Comparison of ENCODE assay signal across 2 cellular contexts in the genomic region with DNA sequence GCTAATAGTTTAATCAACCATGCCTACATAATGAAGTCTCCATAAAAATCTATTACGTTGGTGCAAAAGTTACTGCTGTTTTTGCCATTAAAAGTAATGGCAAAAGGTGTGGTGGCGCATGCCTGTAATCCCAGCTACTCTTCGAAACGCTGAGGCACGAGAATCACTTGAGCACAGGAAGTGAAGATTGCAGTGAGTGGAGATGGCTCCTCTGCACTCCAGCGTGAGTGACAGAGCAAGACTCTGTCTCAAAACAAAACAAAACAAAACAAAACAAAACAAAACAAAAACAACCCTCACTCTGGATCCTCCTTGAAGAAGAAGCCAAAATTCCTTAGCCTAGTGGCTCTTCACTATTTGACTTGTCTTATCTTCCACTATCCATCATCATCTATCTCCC.
TF ChIP-seq lines count a peak whose summit lies in the region.

No MANE protein-coding gene starts in this region.

TF ChIP-seq in SK-N-SH treated with all-trans-retinoic acid at 6 μM for 48 hours, 23 proteins besides CTCF, POLR2A, EP300 and RAD21 (continued from another document):
- TF ChIP-seq, protein P1, sequence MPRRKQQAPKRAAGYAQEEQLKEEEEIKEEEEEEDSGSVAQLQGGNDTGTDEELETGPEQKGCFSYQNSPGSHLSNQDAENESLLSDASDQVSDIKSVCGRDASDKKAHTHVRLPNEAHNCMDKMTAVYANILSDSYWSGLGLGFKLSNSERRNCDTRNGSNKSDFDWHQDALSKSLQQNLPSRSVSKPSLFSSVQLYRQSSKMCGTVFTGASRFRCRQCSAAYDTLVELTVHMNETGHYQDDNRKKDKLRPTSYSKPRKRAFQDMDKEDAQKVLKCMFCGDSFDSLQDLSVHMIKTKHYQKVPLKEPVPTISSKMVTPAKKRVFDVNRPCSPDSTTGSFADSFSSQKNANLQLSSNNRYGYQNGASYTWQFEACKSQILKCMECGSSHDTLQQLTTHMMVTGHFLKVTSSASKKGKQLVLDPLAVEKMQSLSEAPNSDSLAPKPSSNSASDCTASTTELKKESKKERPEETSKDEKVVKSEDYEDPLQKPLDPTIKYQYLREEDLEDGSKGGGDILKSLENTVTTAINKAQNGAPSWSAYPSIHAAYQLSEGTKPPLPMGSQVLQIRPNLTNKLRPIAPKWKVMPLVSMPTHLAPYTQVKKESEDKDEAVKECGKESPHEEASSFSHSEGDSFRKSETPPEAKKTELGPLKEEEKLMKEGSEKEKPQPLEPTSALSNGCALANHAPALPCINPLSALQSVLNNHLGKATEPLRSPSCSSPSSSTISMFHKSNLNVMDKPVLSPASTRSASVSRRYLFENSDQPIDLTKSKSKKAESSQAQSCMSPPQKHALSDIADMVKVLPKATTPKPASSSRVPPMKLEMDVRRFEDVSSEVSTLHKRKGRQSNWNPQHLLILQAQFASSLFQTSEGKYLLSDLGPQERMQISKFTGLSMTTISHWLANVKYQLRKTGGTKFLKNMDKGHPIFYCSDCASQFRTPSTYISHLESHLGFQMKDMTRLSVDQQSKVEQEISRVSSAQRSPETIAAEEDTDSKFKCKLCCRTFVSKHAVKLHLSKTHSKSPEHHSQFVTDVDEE (CRISPR knock-in tag; IDR thresholded peaks at IDR 0.05): no peak
- TF ChIP-seq, protein P2, sequence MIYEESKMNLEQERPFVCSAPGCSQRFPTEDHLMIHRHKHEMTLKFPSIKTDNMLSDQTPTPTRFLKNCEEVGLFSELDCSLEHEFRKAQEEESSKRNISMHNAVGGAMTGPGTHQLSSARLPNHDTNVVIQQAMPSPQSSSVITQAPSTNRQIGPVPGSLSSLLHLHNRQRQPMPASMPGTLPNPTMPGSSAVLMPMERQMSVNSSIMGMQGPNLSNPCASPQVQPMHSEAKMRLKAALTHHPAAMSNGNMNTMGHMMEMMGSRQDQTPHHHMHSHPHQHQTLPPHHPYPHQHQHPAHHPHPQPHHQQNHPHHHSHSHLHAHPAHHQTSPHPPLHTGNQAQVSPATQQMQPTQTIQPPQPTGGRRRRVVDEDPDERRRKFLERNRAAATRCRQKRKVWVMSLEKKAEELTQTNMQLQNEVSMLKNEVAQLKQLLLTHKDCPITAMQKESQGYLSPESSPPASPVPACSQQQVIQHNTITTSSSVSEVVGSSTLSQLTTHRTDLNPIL (CRISPR knock-in tag; IDR thresholded peaks at IDR 0.05; ENCODE audit: low read depth): no peak
- TF ChIP-seq ZC3H10 (CRISPR knock-in tag; IDR thresholded peaks at IDR 0.05) (no peak), OSR1 (CRISPR knock-in tag; IDR thresholded peaks at IDR 0.05) (no peak), SNAI2 (CRISPR knock-in tag; IDR thresholded peaks at IDR 0.05) (no peak), ISL1 (CRISPR knock-in tag; IDR thresholded peaks at IDR 0.05) (no peak), ZNF565 (CRISPR knock-in tag; conservative IDR thresholded peaks at IDR 0.05; ENCODE audit: low read depth) (no peak), GLIS3 (CRISPR knock-in tag; IDR thresholded peaks at IDR 0.05) (no peak), TOX (CRISPR knock-in tag; IDR thresholded peaks at IDR 0.05; ENCODE audit: borderline replicate concordance) (no peak), PPARA (CRISPR knock-in tag; IDR thresholded peaks at IDR 0.05; ENCODE audit: borderline replicate concordance) (no peak), ARNTL (CRISPR knock-in tag; IDR thresholded peaks at IDR 0.05; ENCODE audit: borderline replicate concordance, low read depth) (no peak), CSDC2 (CRISPR knock-in tag; IDR thresholded peaks at IDR 0.05) (no peak)
- TF ChIP-seq, protein P3, sequence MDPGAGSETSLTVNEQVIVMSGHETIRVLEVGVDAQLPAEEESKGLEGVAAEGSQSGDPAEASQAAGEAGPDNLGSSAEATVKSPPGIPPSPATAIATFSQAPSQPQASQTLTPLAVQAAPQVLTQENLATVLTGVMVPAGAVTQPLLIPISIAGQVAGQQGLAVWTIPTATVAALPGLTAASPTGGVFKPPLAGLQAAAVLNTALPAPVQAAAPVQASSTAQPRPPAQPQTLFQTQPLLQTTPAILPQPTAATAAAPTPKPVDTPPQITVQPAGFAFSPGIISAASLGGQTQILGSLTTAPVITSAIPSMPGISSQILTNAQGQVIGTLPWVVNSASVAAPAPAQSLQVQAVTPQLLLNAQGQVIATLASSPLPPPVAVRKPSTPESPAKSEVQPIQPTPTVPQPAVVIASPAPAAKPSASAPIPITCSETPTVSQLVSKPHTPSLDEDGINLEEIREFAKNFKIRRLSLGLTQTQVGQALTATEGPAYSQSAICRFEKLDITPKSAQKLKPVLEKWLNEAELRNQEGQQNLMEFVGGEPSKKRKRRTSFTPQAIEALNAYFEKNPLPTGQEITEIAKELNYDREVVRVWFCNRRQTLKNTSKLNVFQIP (CRISPR knock-in tag; IDR thresholded peaks at IDR 0.05; ENCODE audit: borderline replicate concordance, low read depth): no peak
- TF ChIP-seq, protein P4, sequence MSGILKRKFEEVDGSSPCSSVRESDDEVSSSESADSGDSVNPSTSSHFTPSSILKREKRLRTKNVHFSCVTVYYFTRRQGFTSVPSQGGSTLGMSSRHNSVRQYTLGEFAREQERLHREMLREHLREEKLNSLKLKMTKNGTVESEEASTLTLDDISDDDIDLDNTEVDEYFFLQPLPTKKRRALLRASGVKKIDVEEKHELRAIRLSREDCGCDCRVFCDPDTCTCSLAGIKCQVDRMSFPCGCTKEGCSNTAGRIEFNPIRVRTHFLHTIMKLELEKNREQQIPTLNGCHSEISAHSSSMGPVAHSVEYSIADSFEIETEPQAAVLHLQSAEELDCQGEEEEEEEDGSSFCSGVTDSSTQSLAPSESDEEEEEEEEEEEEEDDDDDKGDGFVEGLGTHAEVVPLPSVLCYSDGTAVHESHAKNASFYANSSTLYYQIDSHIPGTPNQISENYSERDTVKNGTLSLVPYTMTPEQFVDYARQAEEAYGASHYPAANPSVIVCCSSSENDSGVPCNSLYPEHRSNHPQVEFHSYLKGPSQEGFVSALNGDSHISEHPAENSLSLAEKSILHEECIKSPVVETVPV (CRISPR knock-in tag; IDR thresholded peaks at IDR 0.05): no peak

TF ChIP-seq in SK-N-SH, 30 proteins besides CTCF, POLR2A, EP300 and RAD21 (continued from another document):
- TF ChIP-seq EZH2phosphoT487 (IDR thresholded peaks at IDR 0.05; ENCODE audit: borderline replicate concordance, low read depth): no peak
- TF ChIP-seq TEAD4 (IDR thresholded peaks at IDR 0.05; ENCODE audit: borderline replicate concordance, insufficient read depth): no peak
- TF ChIP-seq, protein P5, sequence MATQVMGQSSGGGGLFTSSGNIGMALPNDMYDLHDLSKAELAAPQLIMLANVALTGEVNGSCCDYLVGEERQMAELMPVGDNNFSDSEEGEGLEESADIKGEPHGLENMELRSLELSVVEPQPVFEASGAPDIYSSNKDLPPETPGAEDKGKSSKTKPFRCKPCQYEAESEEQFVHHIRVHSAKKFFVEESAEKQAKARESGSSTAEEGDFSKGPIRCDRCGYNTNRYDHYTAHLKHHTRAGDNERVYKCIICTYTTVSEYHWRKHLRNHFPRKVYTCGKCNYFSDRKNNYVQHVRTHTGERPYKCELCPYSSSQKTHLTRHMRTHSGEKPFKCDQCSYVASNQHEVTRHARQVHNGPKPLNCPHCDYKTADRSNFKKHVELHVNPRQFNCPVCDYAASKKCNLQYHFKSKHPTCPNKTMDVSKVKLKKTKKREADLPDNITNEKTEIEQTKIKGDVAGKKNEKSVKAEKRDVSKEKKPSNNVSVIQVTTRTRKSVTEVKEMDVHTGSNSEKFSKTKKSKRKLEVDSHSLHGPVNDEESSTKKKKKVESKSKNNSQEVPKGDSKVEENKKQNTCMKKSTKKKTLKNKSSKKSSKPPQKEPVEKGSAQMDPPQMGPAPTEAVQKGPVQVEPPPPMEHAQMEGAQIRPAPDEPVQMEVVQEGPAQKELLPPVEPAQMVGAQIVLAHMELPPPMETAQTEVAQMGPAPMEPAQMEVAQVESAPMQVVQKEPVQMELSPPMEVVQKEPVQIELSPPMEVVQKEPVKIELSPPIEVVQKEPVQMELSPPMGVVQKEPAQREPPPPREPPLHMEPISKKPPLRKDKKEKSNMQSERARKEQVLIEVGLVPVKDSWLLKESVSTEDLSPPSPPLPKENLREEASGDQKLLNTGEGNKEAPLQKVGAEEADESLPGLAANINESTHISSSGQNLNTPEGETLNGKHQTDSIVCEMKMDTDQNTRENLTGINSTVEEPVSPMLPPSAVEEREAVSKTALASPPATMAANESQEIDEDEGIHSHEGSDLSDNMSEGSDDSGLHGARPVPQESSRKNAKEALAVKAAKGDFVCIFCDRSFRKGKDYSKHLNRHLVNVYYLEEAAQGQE (IDR thresholded peaks at IDR 0.05; ENCODE audit: low read depth, low read length): no peak
- TF ChIP-seq NFIC (IDR thresholded peaks at IDR 0.05; ENCODE audit: borderline replicate concordance): no peak
- TF ChIP-seq, protein P6, sequence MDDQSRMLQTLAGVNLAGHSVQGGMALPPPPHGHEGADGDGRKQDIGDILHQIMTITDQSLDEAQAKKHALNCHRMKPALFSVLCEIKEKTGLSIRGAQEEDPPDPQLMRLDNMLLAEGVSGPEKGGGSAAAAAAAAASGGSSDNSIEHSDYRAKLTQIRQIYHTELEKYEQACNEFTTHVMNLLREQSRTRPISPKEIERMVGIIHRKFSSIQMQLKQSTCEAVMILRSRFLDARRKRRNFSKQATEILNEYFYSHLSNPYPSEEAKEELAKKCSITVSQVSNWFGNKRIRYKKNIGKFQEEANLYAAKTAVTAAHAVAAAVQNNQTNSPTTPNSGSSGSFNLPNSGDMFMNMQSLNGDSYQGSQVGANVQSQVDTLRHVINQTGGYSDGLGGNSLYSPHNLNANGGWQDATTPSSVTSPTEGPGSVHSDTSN (IDR thresholded peaks at IDR 0.05): no peak
- no peak for TF ChIP-seq FOSL2 (IDR thresholded peaks at IDR 0.05; ENCODE audit: borderline replicate concordance, low read depth)
- TF ChIP-seq, protein P7, sequence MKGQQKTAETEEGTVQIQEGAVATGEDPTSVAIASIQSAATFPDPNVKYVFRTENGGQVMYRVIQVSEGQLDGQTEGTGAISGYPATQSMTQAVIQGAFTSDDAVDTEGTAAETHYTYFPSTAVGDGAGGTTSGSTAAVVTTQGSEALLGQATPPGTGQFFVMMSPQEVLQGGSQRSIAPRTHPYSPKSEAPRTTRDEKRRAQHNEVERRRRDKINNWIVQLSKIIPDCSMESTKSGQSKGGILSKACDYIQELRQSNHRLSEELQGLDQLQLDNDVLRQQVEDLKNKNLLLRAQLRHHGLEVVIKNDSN (IDR thresholded peaks at IDR 0.05; ENCODE audit: borderline replicate concordance, low read depth): no peak
- TF ChIP-seq POLR2AphosphoS5 (IDR thresholded peaks at IDR 0.05; ENCODE audit: low read depth, low read length): no peak
- TF ChIP-seq TAF1 (IDR thresholded peaks at IDR 0.05; ENCODE audit: borderline replicate concordance, low read depth, low read length): no peak
- TF ChIP-seq RXRA (IDR thresholded peaks at IDR 0.05; ENCODE audit: borderline replicate concordance, low read depth): no peak
- no peak for TF ChIP-seq JUND (IDR thresholded peaks at IDR 0.05)
- TF ChIP-seq FOXM1 (IDR thresholded peaks at IDR 0.05; ENCODE audit: low read depth): no peak
- no peak for TF ChIP-seq RCOR1 (IDR thresholded peaks at IDR 0.05; ENCODE audit: low read length)
